ENCODE assay signal across 8 cellular contexts in the genomic region with DNA sequence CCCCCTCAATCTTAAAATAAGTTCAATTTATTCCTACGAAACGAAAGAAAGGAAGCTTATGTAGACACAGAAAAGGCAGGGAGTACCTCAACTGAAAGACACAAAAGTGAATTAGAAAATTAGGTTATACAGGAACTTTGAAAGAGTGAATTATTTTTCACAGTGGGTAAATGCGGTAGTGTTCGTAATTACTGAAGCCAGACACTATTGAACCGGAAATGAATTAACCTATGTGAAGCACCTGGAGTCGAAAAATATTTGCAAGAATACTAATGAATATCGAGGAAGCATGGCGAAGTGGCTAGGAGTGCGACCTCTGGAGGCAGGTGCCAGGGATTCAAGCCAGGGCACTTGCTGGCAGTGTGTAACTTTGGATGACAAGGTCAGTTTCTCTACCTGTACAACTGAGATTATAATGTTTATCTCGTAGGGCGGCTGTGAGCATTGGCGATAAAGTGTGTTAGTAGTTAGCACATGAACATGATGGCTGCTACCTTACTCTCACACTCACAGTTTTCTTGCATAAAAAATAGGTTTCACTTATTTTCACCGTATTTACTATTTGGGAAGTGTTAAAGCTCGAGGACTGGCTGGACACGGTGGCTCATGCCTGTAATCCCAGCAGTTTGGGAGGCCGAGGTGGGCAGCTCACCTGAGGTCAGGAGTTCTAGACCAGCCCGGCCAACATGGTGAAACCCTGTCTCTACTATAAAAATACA. TPM values are rescaled to one million over a fixed set of nuclear protein-coding genes. Genes with fewer than 3 reads are reported as not detected.
A peak's percentile ranks its signal among the peaks of the same experiment; 100 is the strongest.
DNase-seq lines count a peak whose midpoint lies in the region; ATAC-seq and TF ChIP-seq lines count a peak whose summit lies in the region.

No MANE protein-coding gene starts in this region.

- no peak overlapping the region for H3K4me3 Mint-ChIP-seq in activated naive CD4-positive, alpha-beta T cell treated with anti-CD3 and anti-CD28 coated beads, Interleukin-2, amount 10 ng/mL, durations not matched to agents 7 days and 5 days

- H3K27ac ChIP-seq in SJCRH30 = no peak overlapping the region; the same call in 1 of the 2 replicates
- H3K27ac ChIP-seq in osteoblast (ENCODE audit: low read depth, low read length) = no peak overlapping the region
- peak overlapping the region; percentile 76 for H3K27ac ChIP-seq in vagina

- DNase-seq in Jurkat, Clone E6-1 (ENCODE audit: low read depth, low spot score) = peak; percentile 74
- DNase-seq in SJCRH30 (peak; percentile 59 to 78), Right ventricle myocardium inferior (ENCODE audit: missing footprints) (peak; percentile 64), osteoblast (ENCODE audit: insufficient read length, low spot score, missing footprints) (peak; percentile 89), vagina (ENCODE audit: extremely low spot score in 2 of 2) (no peak)
- peak; percentile 76 for DNase-seq in activated naive CD4-positive, alpha-beta T cell treated with anti-CD3 and anti-CD28 coated beads, Interleukin-2, amount 10 ng/mL, durations not matched to agents 7 days and 5 days

- peak overlapping the region; percentile 77 for H3K4me3 ChIP-seq in Jurkat, Clone E6-1 (ENCODE audit: low read length)
- H3K4me3 ChIP-seq in SJCRH30 (peak overlapping the region; percentile 72), osteoblast (ENCODE audit: insufficient read depth, low read length) (peak overlapping the region; percentile 92), vagina (peak overlapping the region in 1 of 2 donors; percentile 80)

- TF ChIP-seq POLR2A in vagina (IDR thresholded peaks at IDR 0.05) = no peak

- CTCF ChIA-PET in activated naive CD4-positive, alpha-beta T cell treated with anti-CD3 and anti-CD28 coated beads, Interleukin-2, amount 10 ng/mL, durations not matched to agents 7 days and 5 days (lab: Charles Lee) = interaction anchor here (0.7 to 3.0 kb wide), 15 partner anchors 11 to 269 kb away, joined by 3 to 25 read pairs (median 4); a partner anchor contains a TSS

- intact Hi-C loops in Right ventricle myocardium inferior (cut with DNase I) (no loop called here), vagina (cut with DNase I) (no loop called here)

- H3K36me3 ChIP-seq in ES-I3 (ENCODE audit: insufficient read depth, low read length) (no peaks in the 10 kb centered on the region), SJCRH30 (no peaks in the 10 kb centered on the region; the same call in 1 of the 2 replicates), osteoblast (ENCODE audit: insufficient read depth, low read length) (no peaks in the 10 kb centered on the region), vagina (no peaks in the 10 kb centered on the region)

- ATAC-seq in GM21737 (IDR thresholded peaks at IDR 0.05; ENCODE audit: unreplicated experiment) (peak; percentile 87), Right ventricle myocardium inferior (peak; percentile 88)

- H3K4me1 Mint-ChIP-seq in activated naive CD4-positive, alpha-beta T cell treated with anti-CD3 and anti-CD28 coated beads, Interleukin-2, amount 10 ng/mL, durations not matched to agents 7 days and 5 days = peaks cover 16% of the 10 kb centered on the region

- no peaks in the 10 kb centered on the region for H3K79me2 ChIP-seq in osteoblast (ENCODE audit: insufficient read depth, low read length)

- H3K27me3 ChIP-seq in SJCRH30 (no peaks in the 10 kb centered on the region), osteoblast (ENCODE audit: insufficient read depth, low read length) (no peaks in the 10 kb centered on the region), vagina (no peaks in the 10 kb centered on the region)

- no peaks in the 10 kb centered on the region for H3K9me3 ChIP-seq in ES-I3 (ENCODE audit: control insufficient read depth, insufficient read depth, low read length)
- H3K9me3 ChIP-seq in SJCRH30 (replicated peaks) = no peaks in the 10 kb centered on the region
- no peaks in the 10 kb centered on the region for H3K9me3 ChIP-seq in osteoblast (ENCODE audit: low read depth, low read length)
- no peaks in the 10 kb centered on the region for H3K9me3 ChIP-seq in vagina

- H3K27ac Mint-ChIP-seq in activated naive CD4-positive, alpha-beta T cell treated with anti-CD3 and anti-CD28 coated beads, Interleukin-2, amount 10 ng/mL, durations not matched to agents 7 days and 5 days = no peak overlapping the region

- H3K27me3 Mint-ChIP-seq in activated naive CD4-positive, alpha-beta T cell treated with anti-CD3 and anti-CD28 coated beads, Interleukin-2, amount 10 ng/mL, durations not matched to agents 7 days and 5 days = no peaks in the 10 kb centered on the region

- H2AFZ ChIP-seq in osteoblast (ENCODE audit: low read length) = peak overlapping the region; percentile 98

- H3K9me3 Mint-ChIP-seq in activated naive CD4-positive, alpha-beta T cell treated with anti-CD3 and anti-CD28 coated beads, Interleukin-2, amount 10 ng/mL, durations not matched to agents 7 days and 5 days = no peaks in the 10 kb centered on the region

- H3K4me2 ChIP-seq in osteoblast (ENCODE audit: insufficient read depth, low read length) = peak overlapping the region; percentile 94

- no peaks in the 10 kb centered on the region for H4K20me1 ChIP-seq in osteoblast (ENCODE audit: insufficient read depth, low read length)

- TF ChIP-seq CTCF in osteoblast (IDR thresholded peaks at IDR 0.05; ENCODE audit: extremely low read depth, low read depth, low read length) (peak; percentile 87), vagina (IDR thresholded peaks at IDR 0.05) (peak in 2 of 3 experiments; percentile 14 to 44)

- H3K4me1 ChIP-seq in ES-I3 (ENCODE audit: insufficient read depth, low read length) = no peaks in the 10 kb centered on the region
- peaks cover 3% of the 10 kb centered on the region; the same call in 1 of the 2 replicates for H3K4me1 ChIP-seq in SJCRH30
- peaks cover 3% of the 10 kb centered on the region for H3K4me1 ChIP-seq in osteoblast (ENCODE audit: insufficient read depth, low read length)
- H3K4me1 ChIP-seq in vagina = peaks cover 8% of the 10 kb centered on the region

- peak overlapping the region; percentile 65 for H3K9ac ChIP-seq in ES-I3 (ENCODE audit: low read depth, low read length)

- H3K36me3 Mint-ChIP-seq in activated naive CD4-positive, alpha-beta T cell treated with anti-CD3 and anti-CD28 coated beads, Interleukin-2, amount 10 ng/mL, durations not matched to agents 7 days and 5 days = peaks cover 3% of the 10 kb centered on the region

RNA-seq across cellular contexts. Expression of a gene that starts 0.5 kb away (rescaled TPM):
- polyA plus RNA-seq in Jurkat, Clone E6-1 (2012; ENCODE audit: insufficient read depth, insufficient read length) = 13.0 TPM
- total RNA-seq in SJCRH30 (2014; rRNA removed; shearing (Covaris generic)) = 12.9 and 15.2 TPM in 2 replicates
- total RNA-seq in Right ventricle myocardium inferior (2.8 TPM), osteoblast (6.9 and 8.3 TPM in 2 replicates), vagina (6.4 TPM)

RNA-seq across cellular contexts. Expression of a gene that starts 15.4 kb away (rescaled TPM):
- polyA plus RNA-seq in Jurkat, Clone E6-1 (2012; ENCODE audit: insufficient read depth, insufficient read length) = 3,151 TPM
- 2,257 and 2,274 TPM in 2 replicates for total RNA-seq in SJCRH30 (2014; rRNA removed; shearing (Covaris generic))
- 561 TPM for total RNA-seq in Right ventricle myocardium inferior
- 961 and 1,137 TPM in 2 replicates for total RNA-seq in osteoblast
- total RNA-seq in vagina = 1,905 TPM

RNA-seq across cellular contexts. Expression of a gene that starts 41.3 kb away (rescaled TPM):
- polyA plus RNA-seq in Jurkat, Clone E6-1 (2012; ENCODE audit: insufficient read depth, insufficient read length) = 0.49 TPM
- 0.30 and 0.36 TPM in 2 replicates for total RNA-seq in SJCRH30 (2014; rRNA removed; shearing (Covaris generic))
- total RNA-seq in Right ventricle myocardium inferior (2.8 TPM), osteoblast (not detected in 2 replicates), vagina (1.5 TPM)

Comparison
In these comparisons a context has a peak if more than half of its experiments do, and no peak if none do; other contexts are left out.
1. DNase-seq: peak in Jurkat, Clone E6-1 (single experiment), SJCRH30 (2 of 2), activated naive CD4-positive, alpha-beta T cell treated with anti-CD3 and anti-CD28 coated beads, Interleukin-2, amount 10 ng/mL, durations not matched to agents 7 days and 5 days (single experiment), Right ventricle myocardium inferior (single experiment) and osteoblast (single experiment); none in vagina (0 of 2).